ENCODE assay signal across 12 cellular contexts in the genomic region with DNA sequence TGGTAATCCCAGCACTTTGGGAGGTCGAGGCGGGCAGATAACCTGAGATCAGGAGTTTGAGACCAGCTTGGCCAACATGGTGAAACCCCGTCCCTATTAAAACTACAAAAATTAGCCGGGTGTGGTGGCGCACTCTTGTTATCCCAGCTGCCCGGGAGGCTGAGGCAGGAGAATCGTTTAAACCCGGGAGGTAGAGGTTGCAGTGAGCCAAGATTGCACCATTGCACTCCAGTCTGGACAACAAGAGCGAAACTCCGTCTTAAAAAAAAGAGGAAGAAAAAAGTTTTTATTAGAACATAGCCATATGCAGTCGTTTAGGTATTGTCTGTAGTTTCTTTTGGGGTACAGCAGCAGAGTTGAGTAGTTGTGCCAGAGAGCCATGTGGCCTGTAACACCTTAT. TPM values are rescaled to one million over a fixed set of nuclear protein-coding genes. Genes with fewer than 3 reads are reported as not detected.
DNase-seq lines count a peak whose midpoint lies in the region; ATAC-seq, FAIRE-seq and TF ChIP-seq lines count a peak whose summit lies in the region.
"Had no signal": no experiment of that assay in that cellular context is flagged by ENCODE, and none has a peak within 500 bp of the region (broad histone marks: within the 10 kb centered on the region; RNA-seq: fewer than 3 reads in every experiment).

No MANE protein-coding gene starts in this region.

- 0 out of 22 replicates have a peak, but pooled peaks cover 0 to 2% (median 0%) of the 10 kb centered on the region in 11 experiments for H3K9me3 ChIP-seq in BLaER1 treated with 17β-estradiol and CSF1 and Interleukin-3, amounts not matched to agents 10 nM and 100 nM (replicated peaks in 1 of 11)
- H3K9me3 ChIP-seq: spleen had no signal

- H3K4me1 Mint-ChIP-seq in memory B cell = peaks cover 35% of the 10 kb centered on the region

- ATAC-seq in memory B cell (ENCODE audit: low read depth) (peak; percentile 15), GM21381 (IDR thresholded peaks at IDR 0.05; ENCODE audit: unreplicated experiment) (no peak), HG03196 (IDR thresholded peaks at IDR 0.05; ENCODE audit: unreplicated experiment) (no peak)

- FAIRE-seq in GM18507 (lab: Jason Lieb, UNC) (peak; percentile 51), GM12891 (lab: Jason Lieb, UNC) (no peak)
- FAIRE-seq: D721Med had no signal

- H3K36me3 ChIP-seq in BLaER1 treated with 17β-estradiol and CSF1 and Interleukin-3, amounts not matched to agents 10 nM and 100 nM = peaks cover 0 to 46% (median 35%) of the 10 kb centered on the region in 11 experiments; a peak in 18 of 22 replicates
- H3K36me3 ChIP-seq: spleen had no signal

- no peak for TF ChIP-seq POLR2A in GM12891 (IDR thresholded peaks at IDR 0.05; ENCODE audit: low read depth, low read length)

- H3K9me3 Mint-ChIP-seq in memory B cell = no peaks in the 10 kb centered on the region

- H3K4me3 Mint-ChIP-seq in memory B cell = peak overlapping the region; percentile 54

- H3K27ac Mint-ChIP-seq in memory B cell = peak overlapping the region; percentile 30

- H4K20me1 ChIP-seq in BLaER1 treated with 17β-estradiol and CSF1 and Interleukin-3, amounts not matched to agents 10 nM and 100 nM = peaks cover 58 to 69% (median 68%) of the 10 kb centered on the region in 11 experiments; a peak in 21 of 22 replicates

- peak overlapping the region; percentile 9 to 99 (median 97); a peak in 20 of 22 replicates for H3K9ac ChIP-seq in BLaER1 treated with 17β-estradiol and CSF1 and Interleukin-3, amounts not matched to agents 10 nM and 100 nM

- H3K4me1 ChIP-seq in BLaER1 treated with 17β-estradiol and CSF1 and Interleukin-3, amounts not matched to agents 10 nM and 100 nM = peaks cover 48 to 78% (median 61%) of the 10 kb centered on the region in 10 experiments

- no peaks in the 10 kb centered on the region for H3K27me3 ChIP-seq in BLaER1 treated with 17β-estradiol and CSF1 and Interleukin-3, amounts not matched to agents 10 nM and 100 nM
- H3K27me3 ChIP-seq: spleen had no signal

- H3K36me3 Mint-ChIP-seq in memory B cell = peaks cover 3% of the 10 kb centered on the region

- DNase-seq in GM18507 (ENCODE audit: extremely low spot score, insufficient read length, low read depth) (no peak), SIG-M5 treated with dmso at 0.1 percent for 504 hours (lab: John Stamatoyannopoulos, UW; ENCODE audit: unreplicated experiment) (peak; percentile 94), memory B cell (ENCODE audit: low spot score in 2 of 2) (no peak), H4 (ENCODE audit: low spot score) (no peak), GM12891 (ENCODE audit: insufficient read length, low spot score) (no peak)
- DNase-seq: activated effector memory CD4-positive, alpha-beta T cell treated with Interleukin-2 at 50 U/mL for 16 hours; midbrain; spleen had no signal

- H3K4me3 ChIP-seq in BLaER1 treated with 17β-estradiol and CSF1 and Interleukin-3, amounts not matched to agents 10 nM and 100 nM = peak overlapping the region; percentile 81 to 99 (median 94); a peak in 19 of 20 replicates

- no peaks in the 10 kb centered on the region for H3K27me3 Mint-ChIP-seq in memory B cell

- H3K27ac ChIP-seq in BLaER1 treated with 17β-estradiol and CSF1 and Interleukin-3, amounts not matched to agents 10 nM and 100 nM = peak overlapping the region in 9 of 11 experiments; percentile 94 to 99 (median 97); a peak in 19 of 22 replicates

- peak overlapping the region; percentile 73 to 94 (median 88) for H3K4me2 ChIP-seq in BLaER1 treated with 17β-estradiol and CSF1 and Interleukin-3, amounts not matched to agents 10 nM and 100 nM

TF ChIP-seq in GM12891, 5 proteins besides CTCF, POLR2A, EP300 and RAD21:
- TF ChIP-seq POU2F2 (IDR thresholded peaks at IDR 0.05; ENCODE audit: low read depth, low read length) (no peak), SPI1 (IDR thresholded peaks at IDR 0.05; ENCODE audit: low read depth, low read length) (no peak), PAX5 (IDR thresholded peaks at IDR 0.05; ENCODE audit: insufficient read depth, low read length, severe bottlenecking) (no peak), POLR2AphosphoS5 (IDR thresholded peaks at IDR 0.05; ENCODE audit: low read depth, low read length) (no peak), TAF1 (IDR thresholded peaks at IDR 0.05; ENCODE audit: low read depth, low read length) (no peak)

RNA-seq across cellular contexts. Expression of gene ADIPOR2, which starts 2.0 kb away (rescaled TPM):
- 40.5 and 42.1 TPM in 2 replicates for total RNA-seq in H4 (2014; rRNA removed; shearing (Covaris generic))
- 26.5 TPM for polyA plus RNA-seq in GM12891 (2012; ENCODE audit: low read depth, missing spikeins)
